In the genomic region with DNA sequence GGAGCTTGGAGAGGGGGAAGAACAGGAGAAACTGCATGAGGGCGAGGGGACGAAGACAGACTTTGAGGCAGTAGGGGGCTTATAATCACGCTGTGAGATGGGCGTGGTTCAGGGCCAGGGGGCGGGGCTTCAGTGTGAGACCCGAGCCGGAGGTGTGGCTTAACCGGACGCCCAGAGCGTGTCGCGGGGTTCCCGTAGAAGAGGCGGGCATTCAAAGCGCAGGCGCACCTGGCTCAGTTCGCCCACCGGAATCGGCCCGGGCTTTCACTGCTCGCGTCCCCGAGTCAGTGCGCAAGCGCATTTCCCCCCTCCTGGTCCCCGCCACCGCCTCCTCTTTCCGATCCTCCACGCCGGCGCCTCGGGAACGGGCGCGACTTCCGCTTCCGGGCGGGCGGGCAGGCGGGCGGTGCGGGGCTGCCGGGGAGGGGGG, we compare ENCODE assay signal across 8 cellular contexts. TPM values are rescaled to one million over a fixed set of nuclear protein-coding genes. Genes with fewer than 3 reads are reported as not detected.
DNase-seq lines count a peak whose midpoint lies in the region; ATAC-seq and TF ChIP-seq lines count a peak whose summit lies in the region.

No MANE protein-coding gene starts in this region.

- no peaks in the 10 kb centered on the region for H3K9me3 Mint-ChIP-seq in CD14-positive monocyte

- peaks cover 22 to 39% of the 10 kb centered on the region in 2 donors for H3K36me3 Mint-ChIP-seq in CD14-positive monocyte

- H3K27ac Mint-ChIP-seq in CD14-positive monocyte = peak overlapping the region; percentile 92 to 97 (median 93)

- H3K27me3 ChIP-seq in right lobe of liver = no peaks in the 10 kb centered on the region

- no peaks in the 10 kb centered on the region for H3K27me3 Mint-ChIP-seq in CD14-positive monocyte (ENCODE audit: low read depth in 3 of 3)

- peaks cover 0 to 13% (median 5%) of the 10 kb centered on the region in 4 donors for H3K4me1 ChIP-seq in right lobe of liver

- peak overlapping the region; percentile 82 to 92 for H3K4me3 Mint-ChIP-seq in CD14-positive monocyte

- H3K36me3 ChIP-seq in right lobe of liver = no peaks in the 10 kb centered on the region

- no peak for TF ChIP-seq CTCF in CD14-positive monocyte (IDR thresholded peaks at IDR 0.05)
- TF ChIP-seq CTCF in right lobe of liver (IDR thresholded peaks at IDR 0.05) = no peak

- ATAC-seq in GM19397 (IDR thresholded peaks at IDR 0.05; ENCODE audit: unreplicated experiment) (peak; percentile 69), HG03558 (IDR thresholded peaks at IDR 0.05; ENCODE audit: extremely low read depth, unreplicated experiment) (peak; percentile 30), right lobe of liver (peak; percentile 81 to 87 (median 84))

- TF ChIP-seq POLR2A in right lobe of liver (IDR thresholded peaks at IDR 0.05) = no peak

- no peaks in the 10 kb centered on the region for H3K9me3 ChIP-seq in right lobe of liver

- peak overlapping the region; percentile 76 to 83 (median 79) for H3K27ac ChIP-seq in right lobe of liver

- peaks cover 62% of the 10 kb centered on the region for H3K4me1 Mint-ChIP-seq in CD14-positive monocyte

- DNase-seq in CD14-positive monocyte (ENCODE audit: low spot score) (peak; percentile 92), NCI-H748 (lab: John Stamatoyannopoulos, UW; ENCODE audit: unreplicated experiment) (peak; percentile 99), dedifferentiated amniotic fluid mesenchymal stem cell (ENCODE audit: extremely low spot score) (peak; percentile 95), right lobe of liver (peak; percentile 97 to 98 (median 97))
- DNase-seq in activated CD4-positive, alpha-beta T cell treated with anti-CD3 and anti-CD28 coated beads, Interleukin-2, amount 50 U/mL, for 1 hour = peak; percentile 98
- peak; percentile 99 for DNase-seq in stimulated activated CD4-positive, alpha-beta T cell treated with anti-CD3 and anti-CD28 coated beads, Interleukin-4, amount 100 ng/mL, for 1 hour

- intact Hi-C loops in CD14-positive monocyte (cut with micrococcal nuclease) = loop anchor here in 1 of 2 donors (5.0 to 10.0 kb wide), 3 partner anchors 37 to 200 kb away; a partner anchor contains a TSS
- intact Hi-C loops in right lobe of liver (cut with DNase I) = loop anchor here in 1 of 2 donors (5.0 kb wide), 1 partner anchor 88 kb away; no protein-coding TSS in a partner anchor

- H3K4me3 ChIP-seq in right lobe of liver = peak overlapping the region; percentile 50 to 81 (median 77)

- WGBS in right lobe of liver (ENCODE audit: insufficient coverage, low coverage, low lambda C conversion rate, missing lambda C conversion rate) = 0% methylated on average over 2 of the region's 43 CpGs

RNA-seq across cellular contexts. Expression of a gene that starts 0.2 kb away (rescaled TPM):
- under 1 TPM; 0.03 to 0.07 TPM for polyA plus RNA-seq in CD14-positive monocyte
- 1 to 10 TPM; 4.2 to 6.0 (median 4.7) TPM for total RNA-seq in right lobe of liver

RNA-seq across cellular contexts. Expression of a gene that starts 5.1 kb away (rescaled TPM):
- polyA plus RNA-seq in CD14-positive monocyte = 10 to 100 TPM; 41.8 to 45.7 TPM
- 10 to 100 TPM in 4 of 6 experiments, 1 to 10 TPM in 2; 8.2 to 21.0 (median 11.3) TPM for total RNA-seq in right lobe of liver

RNA-seq across cellular contexts. Expression of a gene that starts 5.9 kb away (rescaled TPM):
- 1 to 10 TPM; 1.2 to 1.6 TPM for polyA plus RNA-seq in CD14-positive monocyte
- total RNA-seq in right lobe of liver = 10 to 100 TPM in 1 of 6 experiments, 1 to 10 TPM in 5; 3.0 to 13.1 (median 5.1) TPM

RNA-seq across cellular contexts. Expression of a gene that starts 19.1 kb away (rescaled TPM):
- polyA plus RNA-seq in CD14-positive monocyte = 1 to 10 TPM; 1.5 to 2.4 TPM
- total RNA-seq in right lobe of liver = 1 to 10 TPM; 2.9 to 5.5 (median 4.1) TPM

RNA-seq across cellular contexts. Expression of a gene that starts 24.6 kb away (rescaled TPM):
- polyA plus RNA-seq in CD14-positive monocyte = under 1 TPM in 1 of 2 donors, not detected in 1; 0.05 TPM
- 1 to 10 TPM; 1.9 to 4.6 (median 3.6) TPM for total RNA-seq in right lobe of liver

Comparison
In these comparisons a context has a peak if more than half of its experiments do, and no peak if none do; other contexts are left out.
1. Peak in every context shown above with its lines: DNase-seq, ATAC-seq, H3K4me3 ChIP-seq and H3K27ac ChIP-seq.
2. ATAC-seq: peak in every context shown above with its lines; median percentile 84 in right lobe of liver; 69 in GM19397; 30 in HG03558.